Comparison of ENCODE assay signal across 20 cellular contexts in the genomic region with DNA sequence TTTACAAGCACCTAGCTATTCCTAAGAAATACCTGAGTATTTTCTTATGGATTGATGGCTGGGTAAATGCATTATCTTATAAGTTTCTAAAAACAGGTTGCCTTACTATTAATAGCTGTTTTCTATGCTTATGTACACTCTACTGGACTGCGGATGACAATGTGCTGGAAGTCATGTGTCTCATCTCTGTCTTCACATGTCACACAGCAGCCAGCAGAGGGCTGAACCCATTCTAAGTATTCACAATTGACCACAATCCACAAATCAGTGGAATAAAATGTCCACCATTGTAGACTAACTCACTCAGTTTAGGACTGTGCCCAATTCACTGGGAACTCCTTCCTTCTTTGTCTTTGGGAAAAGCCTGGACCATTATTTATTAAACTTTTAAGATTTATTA.
"Had no signal": no experiment of that assay in that cellular context is flagged by ENCODE, and none has a peak within 500 bp of the region (broad histone marks: within the 10 kb centered on the region; RNA-seq: fewer than 3 reads in every experiment).

No MANE protein-coding gene starts in this region.

- H3K27ac Mint-ChIP-seq: activated CD8-positive, alpha-beta T cell treated with anti-CD3 and anti-CD28 coated beads, Interleukin-2, amount 10 ng/mL, durations not matched to agents 7 days and 5 days; activated naive CD8-positive, alpha-beta T cell treated with anti-CD3 and anti-CD28 coated beads, Interleukin-2, amount 10 ng/mL, durations not matched to agents 7 days and 5 days; activated T-helper 1 cell treated with anti-CD3 and anti-CD28 coated beads, Interleukin-12 subunit alpha, Interleukin-12 subunit beta, Interleukin-2, Interleukin-4 antibody, amounts not matched to agents 30 ng/mL and 10 ng/mL and 1 ng/mL, durations not matched to agents 14 hours and 24 hours and 36 hours; brain; mesothelial cell of epicardium; stimulated activated effector memory CD8-positive, alpha-beta T cell treated with anti-CD3 and anti-CD28 coated beads, Interleukin-12 subunit alpha, Interleukin-12 subunit beta, amount 100 ng/mL, for 72 hours; T-helper 17 cell; WTC11 had no signal

- H3K4me1 Mint-ChIP-seq: activated naive CD8-positive, alpha-beta T cell treated with anti-CD3 and anti-CD28 coated beads, Interleukin-2, amount 10 ng/mL, durations not matched to agents 7 days and 5 days; brain; central memory CD8-positive, alpha-beta T cell; mesothelial cell of epicardium; stimulated activated effector memory CD8-positive, alpha-beta T cell treated with anti-CD3 and anti-CD28 coated beads, Interleukin-12 subunit alpha, Interleukin-12 subunit beta, amount 100 ng/mL, for 72 hours; T-helper 17 cell had no signal

- H3K9me3 Mint-ChIP-seq: activated naive CD8-positive, alpha-beta T cell treated with anti-CD3 and anti-CD28 coated beads, Interleukin-2, amount 10 ng/mL, durations not matched to agents 7 days and 5 days; activated T-helper 1 cell treated with anti-CD3 and anti-CD28 coated beads, Interleukin-12 subunit alpha, Interleukin-12 subunit beta, Interleukin-2, Interleukin-4 antibody, amounts not matched to agents 30 ng/mL and 10 ng/mL and 1 ng/mL, durations not matched to agents 14 hours and 24 hours and 36 hours; brain; central memory CD8-positive, alpha-beta T cell; mesothelial cell of epicardium; stimulated activated effector memory CD8-positive, alpha-beta T cell treated with anti-CD3 and anti-CD28 coated beads, Interleukin-12 subunit alpha, Interleukin-12 subunit beta, amount 100 ng/mL, for 72 hours; WTC11 had no signal

- H3K9me3 ChIP-seq: heart left ventricle, ovary, sigmoid colon had no signal

- H3K4me3 Mint-ChIP-seq: activated CD8-positive, alpha-beta T cell treated with anti-CD3 and anti-CD28 coated beads, Interleukin-2, amount 10 ng/mL, durations not matched to agents 7 days and 5 days; activated naive CD8-positive, alpha-beta T cell treated with anti-CD3 and anti-CD28 coated beads, Interleukin-2, amount 10 ng/mL, durations not matched to agents 7 days and 5 days; activated T-helper 1 cell treated with anti-CD3 and anti-CD28 coated beads, Interleukin-12 subunit alpha, Interleukin-12 subunit beta, Interleukin-2, Interleukin-4 antibody, amounts not matched to agents 30 ng/mL and 10 ng/mL and 1 ng/mL, durations not matched to agents 14 hours and 24 hours and 36 hours; brain; central memory CD8-positive, alpha-beta T cell; mesothelial cell of epicardium; stimulated activated effector memory CD8-positive, alpha-beta T cell treated with anti-CD3 and anti-CD28 coated beads, Interleukin-12 subunit alpha, Interleukin-12 subunit beta, amount 100 ng/mL, for 72 hours; T-helper 17 cell; WTC11 had no signal

- H3K27ac ChIP-seq: heart left ventricle, ovary, sigmoid colon had no signal

- H3K4me1 ChIP-seq: heart left ventricle, sigmoid colon had no signal

- H3K36me3 ChIP-seq: heart left ventricle, ovary, sigmoid colon had no signal

- H3K27me3 ChIP-seq: ovary had no signal

- DNase-seq: activated CD4-positive, alpha-beta T cell treated with anti-CD3 and anti-CD28 coated beads for 4 hours; activated CD8-positive, alpha-beta T cell treated with anti-CD3 and anti-CD28 coated beads, Interleukin-2, amount 10 ng/mL, durations not matched to agents 7 days and 5 days; activated naive CD8-positive, alpha-beta T cell treated with anti-CD3 and anti-CD28 coated beads, Interleukin-2, amount 10 ng/mL, durations not matched to agents 7 days and 5 days; cortex of kidney; effector CD4-positive, alpha-beta T cell; heart left ventricle; ovary; sigmoid colon; stimulated activated CD4-positive, alpha-beta T cell treated with anti-CD3 and anti-CD28 coated beads, Interleukin-12 subunit alpha, Interleukin-12 subunit beta, amount 100 ng/mL, for 4 hours; stimulated activated CD4-positive, alpha-beta T cell treated with anti-CD3 and anti-CD28 coated beads, Interleukin-2, amount 100 ng/mL, for 24 hours; T-helper 17 cell had no signal

- FAIRE-seq: endothelial cell of umbilical vein, frontal cortex had no signal

- H3K4me3 ChIP-seq: heart left ventricle, lung, ovary, sigmoid colon had no signal

- ATAC-seq: activated CD8-positive, alpha-beta T cell treated with anti-CD3 and anti-CD28 coated beads, Interleukin-2, amount 10 ng/mL, durations not matched to agents 7 days and 5 days; heart left ventricle; stimulated activated effector memory CD8-positive, alpha-beta T cell treated with anti-CD3 and anti-CD28 coated beads, Interleukin-12 subunit alpha, Interleukin-12 subunit beta, amount 100 ng/mL, for 72 hours; T-helper 17 cell; WTC11 had no signal

- H3K36me3 Mint-ChIP-seq: activated naive CD8-positive, alpha-beta T cell treated with anti-CD3 and anti-CD28 coated beads, Interleukin-2, amount 10 ng/mL, durations not matched to agents 7 days and 5 days; brain; mesothelial cell of epicardium; stimulated activated effector memory CD8-positive, alpha-beta T cell treated with anti-CD3 and anti-CD28 coated beads, Interleukin-12 subunit alpha, Interleukin-12 subunit beta, amount 100 ng/mL, for 72 hours; WTC11 had no signal
